In genomic region chr9:114491430-114492003, GRCh38 we compare ENCODE assay signal across 2 cellular contexts.
TF ChIP-seq lines count a peak whose summit lies in the region.

No MANE protein-coding gene starts in this region.

TF ChIP-seq in GM23338, 12 proteins besides CTCF, POLR2A, EP300 and RAD21 (continued from another document):
- TF ChIP-seq REST (IDR thresholded peaks at IDR 0.05; ENCODE audit: unreplicated experiment): no peak
- no peak for TF ChIP-seq POLR2AphosphoS5 (IDR thresholded peaks at IDR 0.05; ENCODE audit: low read depth)
- TF ChIP-seq ZNF114 (CRISPR knock-in tag; IDR thresholded peaks at IDR 0.05): no peak
- no peak for TF ChIP-seq EZH2 (IDR thresholded peaks at IDR 0.05; ENCODE audit: low read depth, unreplicated experiment)
- no peak for TF ChIP-seq STAT1 (IDR thresholded peaks at IDR 0.05; ENCODE audit: unreplicated experiment)
- no peak for TF ChIP-seq EZH2phosphoT487 (IDR thresholded peaks at IDR 0.05; ENCODE audit: unreplicated experiment)

TF ChIP-seq in WTC11, 78 proteins besides CTCF, POLR2A, EP300 and RAD21 (continued from another document):
- TF ChIP-seq FOXP4 (CRISPR knock-in tag; IDR thresholded peaks at IDR 0.05) (no peak), ZBTB21 (CRISPR knock-in tag; IDR thresholded peaks at IDR 0.05; ENCODE audit: borderline replicate concordance) (no peak), HMGA2 (CRISPR knock-in tag; IDR thresholded peaks at IDR 0.05) (no peak), IRF2 (CRISPR knock-in tag; IDR thresholded peaks at IDR 0.05; ENCODE audit: borderline replicate concordance, low read depth) (no peak), E2F1 (CRISPR knock-in tag; IDR thresholded peaks at IDR 0.05) (no peak)
